In the genomic region with DNA sequence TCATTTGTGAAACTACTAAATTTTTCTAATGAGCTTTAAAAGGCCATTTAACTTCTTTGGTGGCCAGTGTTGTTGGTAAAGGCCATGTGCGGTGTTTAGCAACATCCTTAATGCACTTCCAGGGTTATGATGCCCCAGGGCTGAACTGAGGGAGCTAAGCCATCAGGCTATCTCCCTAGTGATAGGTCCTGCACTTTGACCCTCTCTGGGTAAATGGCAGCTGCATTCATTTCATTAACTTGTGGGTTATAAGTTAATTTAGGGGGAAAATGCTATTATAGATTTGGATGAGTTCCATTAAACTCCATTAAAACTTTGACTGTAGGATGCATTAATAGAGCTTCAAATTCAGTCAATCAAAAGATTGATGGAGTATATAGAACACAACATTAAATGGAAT, we compare ENCODE assay signal across 6 cellular contexts.
"Had no signal": no experiment of that assay in that cellular context is flagged by ENCODE, and none has a peak within 500 bp of the region (broad histone marks: within the 10 kb centered on the region; RNA-seq: fewer than 3 reads in every experiment).

No MANE protein-coding gene starts in this region.

- H2AFZ ChIP-seq: GM23338 had no signal

- H3K4me1 Mint-ChIP-seq: GM23338 had no signal

- H3K4me1 ChIP-seq: HAP-1 had no signal

- H3K36me3 ChIP-seq: HAP-1 had no signal

- ATAC-seq: GM23338, HCT116, K562 had no signal

- H3K9me3 ChIP-seq: HAP-1 had no signal

- H3K27ac Mint-ChIP-seq: GM23338, HFFc6 had no signal

- H3K4me3 ChIP-seq: GM23338, HAP-1, K562 had no signal

- H3K4me2 ChIP-seq: GM23338 had no signal

- DNase-seq: HFFc6, IMR-90 had no signal

- H3K4me3 Mint-ChIP-seq: GM23338, HFFc6 had no signal

- H3K9me3 Mint-ChIP-seq: GM23338 had no signal
